ENCODE assay signal across 3 cellular contexts in genomic region chr11:67622905-67623304, GRCh38. TPM values are rescaled to one million over a fixed set of nuclear protein-coding genes. Genes with fewer than 3 reads are reported as not detected.
"Had no signal": no experiment of that assay in that cellular context is flagged by ENCODE, and none has a peak within 500 bp of the region (broad histone marks: within the 10 kb centered on the region; RNA-seq: fewer than 3 reads in every experiment).

No MANE protein-coding gene starts in this region.

RNA-seq across cellular contexts. Expression of gene TBX10, which starts 16.7 kb away (rescaled TPM):
- total RNA-seq: activated CD4-positive, alpha-beta memory T cell treated with anti-CD3 and anti-CD28 coated beads, Interleukin-2, amount 10 ng/mL, durations not matched to agents 7 days and 5 days; activated CD8-positive, alpha-beta memory T cell treated with anti-CD3 and anti-CD28 coated beads, Interleukin-2, amount 10 ng/mL, durations not matched to agents 7 days and 5 days had no signal

RNA-seq across cellular contexts. Expression of gene ACY3, which starts 27.6 kb away (rescaled TPM):
- total RNA-seq: Right ventricle myocardium superior had no signal
